Comparison of ENCODE assay signal across 8 cellular contexts in the genomic region with DNA sequence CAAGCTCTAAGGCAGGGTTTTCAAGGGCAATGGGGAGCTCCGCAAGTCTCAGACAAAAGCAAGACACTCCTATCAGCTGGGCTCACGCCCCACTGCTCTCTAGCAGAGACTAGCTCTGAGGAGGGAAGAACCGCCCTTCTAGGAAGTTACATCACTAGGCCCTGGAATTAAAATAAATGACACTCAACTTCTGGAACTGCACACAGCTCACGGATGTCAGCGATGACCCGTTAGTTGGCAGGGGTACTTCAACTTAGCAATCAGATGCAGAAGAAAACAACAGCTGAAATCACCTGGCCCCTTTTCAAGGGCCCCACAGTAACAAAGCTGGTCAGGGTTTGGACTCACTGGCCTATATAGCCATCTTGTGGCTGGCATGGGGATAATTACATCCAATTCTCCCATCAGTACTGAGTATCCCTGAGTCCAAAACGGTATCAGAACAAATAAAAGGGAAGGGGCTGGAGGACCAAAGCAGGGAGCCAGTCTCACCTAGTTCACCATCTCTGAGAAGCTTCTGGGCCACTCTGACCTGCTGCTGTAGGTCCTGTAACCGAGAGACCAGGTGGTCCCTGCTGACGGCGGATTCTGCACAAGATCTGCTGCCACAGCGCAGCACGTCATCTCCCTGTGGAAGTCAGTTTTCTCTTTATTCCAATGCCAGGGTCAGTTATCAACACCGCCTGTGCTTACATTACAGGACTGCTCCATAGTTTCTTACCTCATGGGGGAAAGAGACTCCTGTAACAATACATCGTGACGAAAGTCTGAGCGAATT. TPM values are rescaled to one million over a fixed set of nuclear protein-coding genes. Genes with fewer than 3 reads are reported as not detected.
DNase-seq lines count a peak whose midpoint lies in the region; ATAC-seq and TF ChIP-seq lines count a peak whose summit lies in the region.

No MANE protein-coding gene starts in this region.

- CTCF ChIA-PET in Panc1 (lab: Charles Lee) = interaction anchor here (1.3 to 2.6 kb wide), 3 partner anchors 63 to 70 kb away, joined by 4 to 16 read pairs (median 5); no protein-coding TSS in a partner anchor

- H3K27me3 ChIP-seq in GM06990 (replicated peaks; ENCODE audit: control insufficient read depth, insufficient read depth, low read length) (no peaks in the 10 kb centered on the region), Panc1 (ENCODE audit: control insufficient read depth, insufficient read depth, low read length) (no peaks in the 10 kb centered on the region), duodenal mucosa (ENCODE audit: control insufficient read depth in 1 of 2, insufficient read depth in 2 of 2, low read length in 2 of 2) (no peaks in the 10 kb centered on the region), upper lobe of right lung (no peaks in the 10 kb centered on the region)

- H3K27ac ChIP-seq in Panc1 (ENCODE audit: low read length) = no peak overlapping the region; the same call in 1 of the 2 replicates
- peak overlapping the region; percentile 85 for H3K27ac ChIP-seq in duodenal mucosa (ENCODE audit: low read depth, low read length)
- peak overlapping the region; percentile 99 for H3K27ac ChIP-seq in upper lobe of right lung

- peak overlapping the region; percentile 44 to 45 for H3K9ac ChIP-seq in duodenal mucosa (ENCODE audit: low read depth in 1 of 2, low read length in 2 of 2)

- intact Hi-C loops in Panc1 (cut with micrococcal nuclease; ENCODE audit: unreplicated experiment) (loop anchor here (5.0 kb wide), 1 partner anchor 62 kb away; the partner anchor contains the start of gene WDR81), upper lobe of right lung (cut with DNase I) (loop anchor here (10.0 kb wide), 2 partner anchors 69 to 109 kb away; partner anchors contain the start of gene TLCD2)

- H3K36me3 ChIP-seq in GM06990 (ENCODE audit: control insufficient read depth, insufficient read depth, low read length) = peaks cover 7% of the 10 kb centered on the region
- no peaks in the 10 kb centered on the region; the same call in 1 of the 2 replicates for H3K36me3 ChIP-seq in Panc1 (ENCODE audit: control insufficient read depth, insufficient read depth, low read length)
- peaks cover 13 to 46% of the 10 kb centered on the region in 2 donors for H3K36me3 ChIP-seq in duodenal mucosa (ENCODE audit: control insufficient read depth in 1 of 2, insufficient read depth in 2 of 2, low read length in 2 of 2)
- peaks cover 11% of the 10 kb centered on the region for H3K36me3 ChIP-seq in upper lobe of right lung

- POLR2A ChIA-PET in Panc1 (lab: Charles Lee) = no interaction called here

- H3K9me3 ChIP-seq in Panc1 (ENCODE audit: control insufficient read depth, insufficient read depth, low read depth, low read length) = no peaks in the 10 kb centered on the region
- H3K9me3 ChIP-seq in duodenal mucosa (ENCODE audit: control insufficient read depth in 1 of 2, low read length in 2 of 2) = no peaks in the 10 kb centered on the region
- no peaks in the 10 kb centered on the region for H3K9me3 ChIP-seq in upper lobe of right lung

- peak; percentile 68 for ATAC-seq in Panc1
- peak; percentile 79 for ATAC-seq in upper lobe of right lung
- no peak for ATAC-seq in GM19397 (IDR thresholded peaks at IDR 0.05; ENCODE audit: unreplicated experiment)

- no TSS peak for BruUV-seq in Panc1 (replicated peaks; lab: Mats Ljungman, UMichigan)

- peak; percentile 52 for TF ChIP-seq CTCF in GM06990 (IDR thresholded peaks at IDR 0.05; ENCODE audit: insufficient read depth, low read length, poor library complexity, severe bottlenecking)
- TF ChIP-seq CTCF in Panc1 (IDR thresholded peaks at IDR 0.05) = no peak; the same call in 1 of the 2 replicates
- TF ChIP-seq CTCF in upper lobe of right lung (IDR thresholded peaks at IDR 0.05) = peak; percentile 77

- H3K4me1 ChIP-seq in Panc1 (ENCODE audit: control insufficient read depth, insufficient read depth, low read length) (peaks cover 15% of the 10 kb centered on the region), duodenal mucosa (ENCODE audit: control insufficient read depth in 1 of 2, insufficient read depth in 2 of 2, low read length in 2 of 2) (peaks cover 30 to 41% of the 10 kb centered on the region in 2 donors), upper lobe of right lung (peaks cover 71% of the 10 kb centered on the region)

- H3K4me3 ChIP-seq in GM06990 (replicated peaks; ENCODE audit: low read depth, low read length) = no peak overlapping the region
- no peak overlapping the region for H3K4me3 ChIP-seq in Panc1 (ENCODE audit: low read depth in 2 of 2, low read length in 2 of 2)
- H3K4me3 ChIP-seq in duodenal mucosa (ENCODE audit: low read depth in 1 of 2, low read length in 2 of 2) = no peak overlapping the region
- peak overlapping the region; percentile 12 for H3K4me3 ChIP-seq in upper lobe of right lung

- in situ Hi-C loops in Panc1 (cut with HindIII; ENCODE audit: low pct_unique_long_range_greater_than_20kb, low sequenced_read_pairs) = no loop called here

- peak; percentile 60 for DNase-seq in A172 (ENCODE audit: low spot score)
- no peak for DNase-seq in GM06990 (ENCODE audit: extremely low read depth, insufficient read length)
- DNase-seq in Panc1 (ENCODE audit: low read depth, low spot score) = peak; percentile 8
- DNase-seq in medulla oblongata (ENCODE audit: extremely low spot score) = peak; percentile 77
- DNase-seq in upper lobe of right lung = peak; percentile 85
- no peak for DNase-seq in NCI-H345 treated with DMSO at 0.1 percent for 48 hours (lab: John Stamatoyannopoulos, UW; ENCODE audit: unreplicated experiment)

RNA-seq across cellular contexts. Expression of gene SERPINF1, which starts 22.2 kb away (rescaled TPM):
- 11.0 and 13.4 TPM in 2 replicates for total RNA-seq in A172 (2014; rRNA removed; shearing (Covaris generic))
- total RNA-seq in Panc1 (2021; ENCODE audit: unreplicated experiment) (4.6 TPM), upper lobe of right lung (119 TPM)
- polyA plus RNA-seq in Panc1 (2012; ENCODE audit: insufficient read length) = 10.1 TPM

RNA-seq across cellular contexts. Expression of gene SERPINF2, which starts 41.4 kb away (rescaled TPM):
- total RNA-seq in A172 (2014; rRNA removed; shearing (Covaris generic)) = 0.64 and 1.9 TPM in 2 replicates
- 0.77 TPM for total RNA-seq in Panc1 (2021; ENCODE audit: unreplicated experiment)
- 1.3 TPM for polyA plus RNA-seq in Panc1 (2012; ENCODE audit: insufficient read length)
- 21.6 TPM for total RNA-seq in upper lobe of right lung

RNA-seq across cellular contexts. Expression of gene SMYD4, which starts 45.7 kb away (rescaled TPM):
- 5.1 and 7.7 TPM in 2 replicates for total RNA-seq in A172 (2014; rRNA removed; shearing (Covaris generic))
- total RNA-seq in Panc1 (2021; ENCODE audit: unreplicated experiment) = 17.1 TPM
- 6.2 TPM for polyA plus RNA-seq in Panc1 (2012; ENCODE audit: insufficient read length)
- 17.8 TPM for total RNA-seq in upper lobe of right lung

RNA-seq across cellular contexts. Expression of gene RPA1, which starts 45.8 kb away (rescaled TPM):
- total RNA-seq in A172 (2014; rRNA removed; shearing (Covaris generic)) = 41.1 and 46.1 TPM in 2 replicates
- total RNA-seq in Panc1 (2021; ENCODE audit: unreplicated experiment) (150 TPM), upper lobe of right lung (56.7 TPM)
- polyA plus RNA-seq in Panc1 (2012; ENCODE audit: insufficient read length) = 101 TPM

RNA-seq across cellular contexts. Expression of gene WDR81, which starts 59.5 kb away (rescaled TPM):
- total RNA-seq in A172 (2014; rRNA removed; shearing (Covaris generic)) = 22.2 and 25.5 TPM in 2 replicates
- total RNA-seq in Panc1 (2021; ENCODE audit: unreplicated experiment) (29.5 TPM), upper lobe of right lung (43.9 TPM)
- 36.4 TPM for polyA plus RNA-seq in Panc1 (2012; ENCODE audit: insufficient read length)

Comparison
In these comparisons a context has a peak if more than half of its experiments do, and no peak if none do; other contexts are left out.
1. DNase-seq: peak in A172 (single experiment), Panc1 (single experiment), medulla oblongata (single experiment) and upper lobe of right lung (single experiment); none in GM06990 (single experiment) and NCI-H345 treated with DMSO at 0.1 percent for 48 hours (single experiment).